Comparison of ENCODE assay signal across 8 cellular contexts in the genomic region with DNA sequence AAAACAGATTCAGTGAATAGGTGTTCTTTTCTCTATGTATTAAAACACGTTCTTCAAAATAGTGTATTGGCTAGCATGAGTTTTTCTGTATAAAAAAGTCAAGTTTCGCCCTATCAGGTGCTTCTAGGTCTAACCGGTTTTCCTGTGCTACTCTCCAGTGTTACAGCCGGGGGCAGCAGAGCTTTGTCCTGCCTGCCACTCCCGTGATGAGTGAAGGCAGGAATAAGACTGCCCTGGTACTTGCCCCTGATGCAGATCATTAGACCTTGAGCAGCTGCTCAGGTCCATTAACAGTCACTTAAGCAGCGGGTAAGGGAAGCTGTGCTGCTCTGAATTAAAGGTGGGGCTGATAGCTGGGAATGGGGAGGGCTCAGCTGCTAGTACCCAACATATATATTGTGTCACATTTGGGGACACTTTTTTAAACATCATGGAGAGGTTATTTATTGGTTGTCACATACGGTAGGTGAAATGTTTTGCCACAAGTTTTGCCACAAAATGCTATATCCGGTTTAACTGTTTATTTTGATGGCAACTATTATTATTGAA. TPM values are rescaled to one million over a fixed set of nuclear protein-coding genes. Genes with fewer than 3 reads are reported as not detected.
DNase-seq lines count a peak whose midpoint lies in the region; ATAC-seq, FAIRE-seq and TF ChIP-seq lines count a peak whose summit lies in the region.
"Had no signal": no experiment of that assay in that cellular context is flagged by ENCODE, and none has a peak within 500 bp of the region (broad histone marks: within the 10 kb centered on the region; RNA-seq: fewer than 3 reads in every experiment).

No MANE protein-coding gene starts in this region.

- DNase-seq in HuH-7 (ENCODE audit: low spot score) (peak; percentile 54), fibroblast of the aortic adventitia (ENCODE audit: low read depth) (no peak), small intestine (peak; percentile 3), AG08395 (ENCODE audit: low spot score) (no peak), activated gamma-delta T cell treated with Interleukin-2 at 50 U/mL for 16 hours (no peak)

- H3K9ac ChIP-seq in OCI-LY3 (ENCODE audit: low read length), result no peak overlapping the region

- H3K79me2 ChIP-seq in OCI-LY3 (ENCODE audit: low read length), result no peaks in the 10 kb centered on the region

- H3K4me1 ChIP-seq in OCI-LY3 (ENCODE audit: low read length) (0 out of 2 replicates have a peak, but pooled peaks cover 2% of the 10 kb centered on the region), small intestine (ENCODE audit: control insufficient read depth in 2 of 2, insufficient read depth in 1 of 2, low read depth in 1 of 2, low read length in 1 of 2) (no peaks in the 10 kb centered on the region)

- H3K4me3 ChIP-seq in OCI-LY3 (ENCODE audit: low read length) (no peak overlapping the region), fibroblast of the aortic adventitia (ENCODE audit: low read depth, low read length) (no peak overlapping the region), small intestine (ENCODE audit: low read depth in 1 of 2, low read length in 2 of 2) (no peak overlapping the region)
- H3K4me3 ChIP-seq: PC-9 had no signal

- peak; percentile 52 for TF ChIP-seq CTCF in OCI-LY3 (IDR thresholded peaks at IDR 0.05; ENCODE audit: low read depth, low read length)
- TF ChIP-seq CTCF in fibroblast of the aortic adventitia (IDR thresholded peaks at IDR 0.05; ENCODE audit: insufficient read depth, low read length), result peak; percentile 9

- H3K9me3 ChIP-seq in OCI-LY3 (ENCODE audit: insufficient read depth, low read length) (no peaks in the 10 kb centered on the region), small intestine (ENCODE audit: control insufficient read depth, low read depth) (no peaks in the 10 kb centered on the region)

- no peaks in the 10 kb centered on the region for H3K36me3 ChIP-seq in OCI-LY3 (replicated peaks; ENCODE audit: low read depth, low read length)
- no peaks in the 10 kb centered on the region for H3K36me3 ChIP-seq in small intestine (ENCODE audit: control insufficient read depth in 2 of 2, insufficient read depth in 2 of 2, low read length in 2 of 2)

- no peaks in the 10 kb centered on the region for H3K27me3 ChIP-seq in OCI-LY3 (ENCODE audit: low read depth, low read length)
- no peaks in the 10 kb centered on the region for H3K27me3 ChIP-seq in small intestine (ENCODE audit: control insufficient read depth in 2 of 2, insufficient read depth in 2 of 2, low read length in 2 of 2)

- no peak for ATAC-seq in GM21423 (IDR thresholded peaks at IDR 0.05; ENCODE audit: unreplicated experiment)

- H3K27ac ChIP-seq in OCI-LY3 (ENCODE audit: low read length) (no peak overlapping the region), small intestine (ENCODE audit: low read depth in 1 of 2, low read length in 1 of 2) (no peak overlapping the region)
- H3K27ac ChIP-seq: PC-9 had no signal

- FAIRE-seq in small intestine (lab: Jason Lieb, UNC), result no peak

- H3K4me2 ChIP-seq in OCI-LY3 (ENCODE audit: low read length), result no peak overlapping the region; the same call in 1 of the 2 replicates
- H3K4me2 ChIP-seq: PC-9 had no signal

- H4K20me1 ChIP-seq in OCI-LY3 (ENCODE audit: insufficient read depth, low read length), result no peaks in the 10 kb centered on the region

- no peak overlapping the region for H2AFZ ChIP-seq in OCI-LY3 (ENCODE audit: low read depth, low read length)
- H2AFZ ChIP-seq: PC-9 had no signal

- 33 to 52% (median 43%) methylated on average over 8 of the region's 8 CpGs for whole genome bisulfite sequencing in small intestine, 3 donors

RNA-seq across cellular contexts. Expression of gene UNC13C, which starts 1.3 kb away (rescaled TPM):
- 0.81 TPM in 1 of 2 replicates, not detected in the other for total RNA-seq in fibroblast of the aortic adventitia (ENCODE audit: low replicate concordance)
- under 1 TPM in 1 of 3 donors, not detected in 2; under 0.01 TPM for polyA plus RNA-seq in small intestine
- total RNA-seq: PC-9 had no signal

Comparison
In these comparisons a context has a peak if more than half of its experiments do, and no peak if none do; other contexts are left out.
1. DNase-seq: peak in HuH-7 (single experiment) and small intestine (single experiment); none in fibroblast of the aortic adventitia (single experiment), AG08395 (single experiment) and activated gamma-delta T cell treated with Interleukin-2 at 50 U/mL for 16 hours (single experiment).